Comparison of ENCODE assay signal across 9 cellular contexts in genomic region chr10:62047240-62047897, GRCh38.
A peak's percentile ranks its signal among the peaks of the same experiment; 100 is the strongest.
DNase-seq lines count a peak whose midpoint lies in the region; ATAC-seq and TF ChIP-seq lines count a peak whose summit lies in the region.
"Had no signal": no experiment of that assay in that cellular context is flagged by ENCODE, and none has a peak within 500 bp of the region (broad histone marks: within the 10 kb centered on the region; RNA-seq: fewer than 3 reads in every experiment).

No MANE protein-coding gene starts in this region.

- intact Hi-C loops in left ventricle myocardium inferior (cut with micrococcal nuclease), result loop anchor here (5.0 kb wide), 1 partner anchor 35 kb away; no protein-coding TSS in a partner anchor
- intact Hi-C loops in Right ventricle myocardium superior (cut with DNase I), result loop anchor here (5.0 kb wide), 1 partner anchor 45 kb away; no protein-coding TSS in a partner anchor
- intact Hi-C loops in aorta (cut with DNase I), result loop anchor here (5.0 to 10.0 kb wide), 3 partner anchors 35 to 293 kb away; no protein-coding TSS in a partner anchor

- peaks cover 0 to 8% of the 10 kb centered on the region in 2 donors for H3K9me3 Mint-ChIP-seq in activated naive CD4-positive, alpha-beta T cell treated with anti-CD3 and anti-CD28 coated beads, Interleukin-2, amount 50 U/mL, for 72 hours
- H3K9me3 Mint-ChIP-seq in mesothelial cell of epicardium, result no peaks in the 10 kb centered on the region

- no peaks in the 10 kb centered on the region for H3K27me3 Mint-ChIP-seq in mesothelial cell of epicardium (ENCODE audit: low read depth)

- no peaks in the 10 kb centered on the region for H3K27me3 ChIP-seq in left ventricle myocardium inferior (ENCODE audit: low read depth)
- H3K27me3 ChIP-seq in aorta (ENCODE audit: control insufficient read depth in 1 of 2, insufficient read depth in 2 of 2, low read length in 1 of 2), result no peaks in the 10 kb centered on the region

- H3K9me3 ChIP-seq in left ventricle myocardium inferior (replicated peaks) (no peaks in the 10 kb centered on the region), aorta (ENCODE audit: control insufficient read depth, low read length) (no peaks in the 10 kb centered on the region)

- ATAC-seq in Right ventricle myocardium superior (ENCODE audit: poor library complexity), result no peak
- peak; percentile 42 to 60 for ATAC-seq in activated naive CD4-positive, alpha-beta T cell treated with anti-CD3 and anti-CD28 coated beads, Interleukin-2, amount 50 U/mL, for 72 hours
- no peak for ATAC-seq in aorta (ENCODE audit: low FRiP score)

- DNase-seq in left ventricle myocardium inferior (no peak), Right ventricle myocardium superior (no peak), mesothelial cell of epicardium (ENCODE audit: low spot score in 2 of 2, unreplicated experiment in 2 of 2) (no peak), aorta (no peak), SW 1271 (lab: John Stamatoyannopoulos, UW) (no peak), foreskin melanocyte (no peak), medulla oblongata (ENCODE audit: extremely low spot score) (no peak)
- DNase-seq in activated naive CD4-positive, alpha-beta T cell treated with anti-CD3 and anti-CD28 coated beads, Interleukin-2, amount 50 U/mL, for 72 hours (ENCODE audit: low spot score in 2 of 2), result no peak
- DNase-seq: DND-41 had no signal

- H3K36me3 ChIP-seq in left ventricle myocardium inferior, result peaks cover 10% of the 10 kb centered on the region
- no peaks in the 10 kb centered on the region for H3K36me3 ChIP-seq in aorta (ENCODE audit: control insufficient read depth in 1 of 2, insufficient read depth in 2 of 2, low read length in 1 of 2)

- H3K27ac ChIP-seq in left ventricle myocardium inferior (replicated peaks), result peak overlapping the region; percentile 94
- H3K27ac ChIP-seq in aorta (ENCODE audit: low read depth in 1 of 2, low read length in 2 of 2), result peak overlapping the region; percentile 93 to 96

- H3K4me3 Mint-ChIP-seq in mesothelial cell of epicardium, result no peak overlapping the region

- H3K27ac Mint-ChIP-seq in activated naive CD4-positive, alpha-beta T cell treated with anti-CD3 and anti-CD28 coated beads, Interleukin-2, amount 50 U/mL, for 72 hours, result peak overlapping the region; percentile 97 to 99
- peak overlapping the region; percentile 93 for H3K27ac Mint-ChIP-seq in mesothelial cell of epicardium

- H3K4me1 ChIP-seq in left ventricle myocardium inferior, result peaks cover 84% of the 10 kb centered on the region
- peaks cover 2 to 6% of the 10 kb centered on the region in 2 donors for H3K4me1 ChIP-seq in aorta (ENCODE audit: control insufficient read depth in 1 of 2, insufficient read depth in 2 of 2, low read length in 2 of 2)

- TF ChIP-seq CTCF in left ventricle myocardium inferior (IDR thresholded peaks at IDR 0.05; ENCODE audit: borderline replicate concordance) (no peak), mesothelial cell of epicardium (IDR thresholded peaks at IDR 0.05; ENCODE audit: unreplicated experiment) (no peak)

- peaks cover 89% of the 10 kb centered on the region for H3K4me1 Mint-ChIP-seq in mesothelial cell of epicardium

- peaks cover 54 to 73% of the 10 kb centered on the region in 2 donors for H3K36me3 Mint-ChIP-seq in activated naive CD4-positive, alpha-beta T cell treated with anti-CD3 and anti-CD28 coated beads, Interleukin-2, amount 50 U/mL, for 72 hours
- peaks cover 9% of the 10 kb centered on the region for H3K36me3 Mint-ChIP-seq in mesothelial cell of epicardium

- 39 to 44% methylated on average over 4 of the region's 4 CpGs for WGBS in aorta, 2 donors

- H3K4me3 ChIP-seq in left ventricle myocardium inferior, result no peak overlapping the region
- H3K4me3 ChIP-seq in aorta (ENCODE audit: low read length in 2 of 2), result no peak overlapping the region

Comparison
In these comparisons a context has a peak if more than half of its experiments do, and no peak if none do; other contexts are left out.
1. ATAC-seq: peak in activated naive CD4-positive, alpha-beta T cell treated with anti-CD3 and anti-CD28 coated beads, Interleukin-2, amount 50 U/mL, for 72 hours (2 of 2); none in Right ventricle myocardium superior (single experiment) and aorta (single experiment).